In genomic region chr2:5560981-5561380, GRCh38 we compare ENCODE assay signal across 20 cellular contexts.
A peak's percentile ranks its signal among the peaks of the same experiment; 100 is the strongest.
DNase-seq lines count a peak whose midpoint lies in the region; ATAC-seq and TF ChIP-seq lines count a peak whose summit lies in the region.
"Had no signal": no experiment of that assay in that cellular context is flagged by ENCODE, and none has a peak within 500 bp of the region (broad histone marks: within the 10 kb centered on the region; RNA-seq: fewer than 3 reads in every experiment).

No MANE protein-coding gene starts in this region.

- H3K36me3 ChIP-seq in SK-N-SH (replicated peaks in 1 of 2; ENCODE audit: control insufficient read depth in 1 of 2, insufficient read depth in 2 of 2, low read length in 1 of 2) (no peaks in the 10 kb centered on the region), Karpas-422 (ENCODE audit: insufficient read depth, low read length) (no peaks in the 10 kb centered on the region)
- H3K36me3 ChIP-seq: gastrocnemius medialis had no signal

- H3K9me3 ChIP-seq in SK-N-SH (no peaks in the 10 kb centered on the region), Karpas-422 (ENCODE audit: low read length) (no peaks in the 10 kb centered on the region)
- H3K9me3 ChIP-seq: gastrocnemius medialis had no signal

- H3K4me2 ChIP-seq in SK-N-SH (no peak overlapping the region), Karpas-422 (ENCODE audit: low read depth, low read length, poor library complexity, severe bottlenecking) (no peak overlapping the region)
- H3K4me2 ChIP-seq: A549 had no signal

- H3K27me3 ChIP-seq in SK-N-SH (ENCODE audit: insufficient read depth) (no peaks in the 10 kb centered on the region), Karpas-422 (ENCODE audit: low read length) (no peaks in the 10 kb centered on the region)

- CTCF ChIA-PET in SK-N-SH (lab: Yijun Ruan, JAX): interaction anchor here (0.7 kb wide), 1 partner anchor 22 kb away, joined by 3 read pairs; no protein-coding TSS in a partner anchor

- no peak overlapping the region for H3K27ac ChIP-seq in SK-N-SH (ENCODE audit: low read depth in 2 of 2, low read length in 1 of 2)
- no peak overlapping the region for H3K27ac ChIP-seq in Karpas-422 (ENCODE audit: low read length)
- H3K27ac ChIP-seq: A549, gastrocnemius medialis had no signal

- H2AFZ ChIP-seq in SK-N-SH (ENCODE audit: low read depth) (no peak overlapping the region), Karpas-422 (ENCODE audit: low read length) (no peak overlapping the region)

- ATAC-seq in SK-N-SH treated with all-trans-retinoic acid at 6 μM for 48 hours (no peak), HG03520 (IDR thresholded peaks at IDR 0.05; ENCODE audit: unreplicated experiment) (no peak), GM18907 (IDR thresholded peaks at IDR 0.05; ENCODE audit: unreplicated experiment) (no peak)
- ATAC-seq: A549; activated CD8-positive, alpha-beta T cell treated with anti-CD3 and anti-CD28 coated beads, Interleukin-2, amount 10 ng/mL, durations not matched to agents 7 days and 5 days; gastrocnemius medialis; K562 had no signal

- TF ChIP-seq RAD21 in SK-N-SH (IDR thresholded peaks at IDR 0.05; ENCODE audit: low read length): no peak

- DNase-seq in SK-N-SH: peak; percentile 32
- DNase-seq in astrocyte of the cerebellum (ENCODE audit: low read depth): peak; percentile 88
- DNase-seq in left kidney (ENCODE audit: low read depth, low spot score): peak; percentile 95
- DNase-seq in ureter (ENCODE audit: low spot score): peak; percentile 58
- DNase-seq in Karpas-422: no peak
- DNase-seq: activated CD8-positive, alpha-beta T cell treated with anti-CD3 and anti-CD28 coated beads, Interleukin-2, amount 10 ng/mL, durations not matched to agents 7 days and 5 days; activated effector memory CD4-positive, alpha-beta T cell treated with Interleukin-2 at 50 U/mL for 16 hours; CD8-positive, alpha-beta memory T cell; gastrocnemius medialis; GF-D8; HFFc6; midbrain; NCI-H1417 treated with DMSO at 0.1 percent for 48 hours; NCI-H345; stimulated activated CD4-positive, alpha-beta T cell treated with anti-CD3 and anti-CD28 coated beads, Interleukin-12 subunit alpha, Interleukin-12 subunit beta, amount 100 ng/mL, for 4 hours had no signal

- no peak for TF ChIP-seq EP300 in SK-N-SH (IDR thresholded peaks at IDR 0.05; ENCODE audit: borderline replicate concordance in 1 of 2, low read depth in 1 of 2, low read length in 1 of 2)

- TF ChIP-seq CTCF in SK-N-SH (IDR thresholded peaks at IDR 0.05) (no peak), astrocyte of the cerebellum (IDR thresholded peaks at IDR 0.05; ENCODE audit: low read depth, low read length, missing control alignments) (no peak)

- H3K4me3 ChIP-seq in SK-N-SH (ENCODE audit: low read depth in 2 of 2, low read length in 1 of 2) (no peak overlapping the region), astrocyte of the cerebellum (ENCODE audit: low read depth, low read length) (no peak overlapping the region), Karpas-422 (ENCODE audit: low read length) (no peak overlapping the region)
- H3K4me3 ChIP-seq: A549, gastrocnemius medialis, K562 had no signal

- H3K9me2 ChIP-seq in SK-N-SH (no peaks in the 10 kb centered on the region), Karpas-422 (replicated peaks; ENCODE audit: insufficient read depth, low read length) (no peaks in the 10 kb centered on the region)

- H3F3A ChIP-seq in SK-N-SH (replicated peaks; ENCODE audit: insufficient read depth): no peaks in the 10 kb centered on the region

- H3K4me1 ChIP-seq in SK-N-SH (ENCODE audit: control insufficient read depth in 1 of 2, insufficient read depth in 2 of 2, low read depth in 1 of 2, low read length in 1 of 2) (peaks cover 0 to 9% of the 10 kb centered on the region in 2 experiments; a peak in 1 of 4 replicates), Karpas-422 (ENCODE audit: low read length) (no peaks in the 10 kb centered on the region)
- H3K4me1 ChIP-seq: A549, gastrocnemius medialis had no signal

- H3K79me2 ChIP-seq in SK-N-SH (ENCODE audit: insufficient read depth) (no peaks in the 10 kb centered on the region), Karpas-422 (ENCODE audit: low read length) (no peaks in the 10 kb centered on the region)

- in situ Hi-C loops in astrocyte of the cerebellum (cut with HindIII; ENCODE audit: low sequenced_read_pairs): no loop called here

- POLR2A ChIA-PET in SK-N-SH (lab: Yijun Ruan, JAX): no interaction called here

- H3K9ac ChIP-seq in SK-N-SH: no peak overlapping the region
- H3K9ac ChIP-seq in Karpas-422 (ENCODE audit: low read length): no peak overlapping the region

- WGBS in SK-N-SH (ENCODE audit: low lambda C conversion rate): 25% methylated on average over 8 of the region's 8 CpGs

- H4K20me1 ChIP-seq in SK-N-SH (ENCODE audit: insufficient read depth) (no peaks in the 10 kb centered on the region), Karpas-422 (ENCODE audit: insufficient read depth, low read depth, low read length) (no peaks in the 10 kb centered on the region)

TF ChIP-seq in SK-N-SH, 30 proteins besides CTCF, POLR2A, EP300 and RAD21 (continues in another document):
- TF ChIP-seq MXI1 (IDR thresholded peaks at IDR 0.05; ENCODE audit: low read depth, low read length) (no peak; the same call in 1 of the 2 replicates), ZBTB33 (IDR thresholded peaks at IDR 0.05; ENCODE audit: borderline replicate concordance, low read depth) (no peak), ELF1 (IDR thresholded peaks at IDR 0.05) (no peak), TAF1 (IDR thresholded peaks at IDR 0.05; ENCODE audit: borderline replicate concordance, low read depth, low read length) (no peak), FOSL2 (IDR thresholded peaks at IDR 0.05; ENCODE audit: borderline replicate concordance, low read depth) (no peak), POLR2AphosphoS5 (IDR thresholded peaks at IDR 0.05; ENCODE audit: low read depth, low read length) (no peak), NRF1 (IDR thresholded peaks at IDR 0.05; ENCODE audit: low read depth, low read length) (no peak), TEAD4 (IDR thresholded peaks at IDR 0.05; ENCODE audit: borderline replicate concordance, insufficient read depth) (no peak)
- TF ChIP-seq, protein P1, sequence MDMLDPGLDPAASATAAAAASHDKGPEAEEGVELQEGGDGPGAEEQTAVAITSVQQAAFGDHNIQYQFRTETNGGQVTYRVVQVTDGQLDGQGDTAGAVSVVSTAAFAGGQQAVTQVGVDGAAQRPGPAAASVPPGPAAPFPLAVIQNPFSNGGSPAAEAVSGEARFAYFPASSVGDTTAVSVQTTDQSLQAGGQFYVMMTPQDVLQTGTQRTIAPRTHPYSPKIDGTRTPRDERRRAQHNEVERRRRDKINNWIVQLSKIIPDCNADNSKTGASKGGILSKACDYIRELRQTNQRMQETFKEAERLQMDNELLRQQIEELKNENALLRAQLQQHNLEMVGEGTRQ (IDR thresholded peaks at IDR 0.05; ENCODE audit: borderline replicate concordance, low read depth, low read length): no peak

TF ChIP-seq in SK-N-SH treated with all-trans-retinoic acid at 6 μM for 48 hours, 23 proteins besides CTCF, POLR2A, EP300 and RAD21:
- TF ChIP-seq OSR1 (CRISPR knock-in tag; IDR thresholded peaks at IDR 0.05) (no peak), SNAI2 (CRISPR knock-in tag; IDR thresholded peaks at IDR 0.05) (no peak), ZC3H10 (CRISPR knock-in tag; IDR thresholded peaks at IDR 0.05) (no peak), ZNF8 (CRISPR knock-in tag; IDR thresholded peaks at IDR 0.05) (no peak), ZFP3 (CRISPR knock-in tag; IDR thresholded peaks at IDR 0.05) (no peak), ISL1 (CRISPR knock-in tag; IDR thresholded peaks at IDR 0.05) (no peak), BACH2 (CRISPR knock-in tag; IDR thresholded peaks at IDR 0.05; ENCODE audit: borderline replicate concordance) (no peak), ZNF565 (CRISPR knock-in tag; conservative IDR thresholded peaks at IDR 0.05; ENCODE audit: low read depth) (no peak), GLIS3 (CRISPR knock-in tag; IDR thresholded peaks at IDR 0.05) (no peak), TOX (CRISPR knock-in tag; IDR thresholded peaks at IDR 0.05; ENCODE audit: borderline replicate concordance) (no peak), ESRRG (CRISPR knock-in tag; IDR thresholded peaks at IDR 0.05) (no peak), ZNF70 (CRISPR knock-in tag; IDR thresholded peaks at IDR 0.05) (no peak), ARNTL (CRISPR knock-in tag; IDR thresholded peaks at IDR 0.05; ENCODE audit: borderline replicate concordance, low read depth) (no peak)
- TF ChIP-seq, protein P2, sequence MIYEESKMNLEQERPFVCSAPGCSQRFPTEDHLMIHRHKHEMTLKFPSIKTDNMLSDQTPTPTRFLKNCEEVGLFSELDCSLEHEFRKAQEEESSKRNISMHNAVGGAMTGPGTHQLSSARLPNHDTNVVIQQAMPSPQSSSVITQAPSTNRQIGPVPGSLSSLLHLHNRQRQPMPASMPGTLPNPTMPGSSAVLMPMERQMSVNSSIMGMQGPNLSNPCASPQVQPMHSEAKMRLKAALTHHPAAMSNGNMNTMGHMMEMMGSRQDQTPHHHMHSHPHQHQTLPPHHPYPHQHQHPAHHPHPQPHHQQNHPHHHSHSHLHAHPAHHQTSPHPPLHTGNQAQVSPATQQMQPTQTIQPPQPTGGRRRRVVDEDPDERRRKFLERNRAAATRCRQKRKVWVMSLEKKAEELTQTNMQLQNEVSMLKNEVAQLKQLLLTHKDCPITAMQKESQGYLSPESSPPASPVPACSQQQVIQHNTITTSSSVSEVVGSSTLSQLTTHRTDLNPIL (CRISPR knock-in tag; IDR thresholded peaks at IDR 0.05; ENCODE audit: low read depth): no peak
- TF ChIP-seq, protein P3, sequence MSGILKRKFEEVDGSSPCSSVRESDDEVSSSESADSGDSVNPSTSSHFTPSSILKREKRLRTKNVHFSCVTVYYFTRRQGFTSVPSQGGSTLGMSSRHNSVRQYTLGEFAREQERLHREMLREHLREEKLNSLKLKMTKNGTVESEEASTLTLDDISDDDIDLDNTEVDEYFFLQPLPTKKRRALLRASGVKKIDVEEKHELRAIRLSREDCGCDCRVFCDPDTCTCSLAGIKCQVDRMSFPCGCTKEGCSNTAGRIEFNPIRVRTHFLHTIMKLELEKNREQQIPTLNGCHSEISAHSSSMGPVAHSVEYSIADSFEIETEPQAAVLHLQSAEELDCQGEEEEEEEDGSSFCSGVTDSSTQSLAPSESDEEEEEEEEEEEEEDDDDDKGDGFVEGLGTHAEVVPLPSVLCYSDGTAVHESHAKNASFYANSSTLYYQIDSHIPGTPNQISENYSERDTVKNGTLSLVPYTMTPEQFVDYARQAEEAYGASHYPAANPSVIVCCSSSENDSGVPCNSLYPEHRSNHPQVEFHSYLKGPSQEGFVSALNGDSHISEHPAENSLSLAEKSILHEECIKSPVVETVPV (CRISPR knock-in tag; IDR thresholded peaks at IDR 0.05): no peak
TF ChIP-seq in SK-N-SH treated with all-trans-retinoic acid at 6 μM for 48 hours: peak in this region for 0.
